In the genomic region with DNA sequence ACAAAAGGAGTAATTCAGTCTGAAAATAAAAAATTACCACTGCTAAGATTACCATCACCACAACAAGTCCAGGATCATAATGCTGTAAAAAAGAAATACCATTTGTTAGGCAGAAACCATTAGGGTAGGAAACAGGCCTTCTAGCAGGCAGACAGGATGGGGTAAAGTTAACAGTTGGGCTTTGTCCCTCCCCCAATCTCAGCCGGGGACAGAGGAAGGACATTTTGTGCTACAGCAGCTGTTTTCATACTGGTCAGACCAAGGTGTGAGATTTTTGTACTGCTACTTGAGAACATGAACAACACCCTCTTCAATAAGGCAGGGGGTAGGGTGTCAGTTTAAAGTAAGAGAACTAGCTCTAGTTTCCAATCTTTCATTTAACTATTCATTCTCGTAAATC, we compare ENCODE assay signal across 3 cellular contexts.
TF ChIP-seq lines count a peak whose summit lies in the region.

No MANE protein-coding gene starts in this region.

TF ChIP-seq in liver, 16 proteins besides CTCF, POLR2A, EP300 and RAD21:
- TF ChIP-seq FOXA2 (IDR thresholded peaks at IDR 0.05) (no peak), SP1 (IDR thresholded peaks at IDR 0.05) (peak; percentile 37), JUND (IDR thresholded peaks at IDR 0.05) (no peak), YY1 (IDR thresholded peaks at IDR 0.05) (no peak)
TF ChIP-seq in liver: peak in this region for 1.

TF ChIP-seq in HepG2, 621 proteins besides CTCF, POLR2A, EP300 and RAD21:
- TF ChIP-seq, protein P1, sequence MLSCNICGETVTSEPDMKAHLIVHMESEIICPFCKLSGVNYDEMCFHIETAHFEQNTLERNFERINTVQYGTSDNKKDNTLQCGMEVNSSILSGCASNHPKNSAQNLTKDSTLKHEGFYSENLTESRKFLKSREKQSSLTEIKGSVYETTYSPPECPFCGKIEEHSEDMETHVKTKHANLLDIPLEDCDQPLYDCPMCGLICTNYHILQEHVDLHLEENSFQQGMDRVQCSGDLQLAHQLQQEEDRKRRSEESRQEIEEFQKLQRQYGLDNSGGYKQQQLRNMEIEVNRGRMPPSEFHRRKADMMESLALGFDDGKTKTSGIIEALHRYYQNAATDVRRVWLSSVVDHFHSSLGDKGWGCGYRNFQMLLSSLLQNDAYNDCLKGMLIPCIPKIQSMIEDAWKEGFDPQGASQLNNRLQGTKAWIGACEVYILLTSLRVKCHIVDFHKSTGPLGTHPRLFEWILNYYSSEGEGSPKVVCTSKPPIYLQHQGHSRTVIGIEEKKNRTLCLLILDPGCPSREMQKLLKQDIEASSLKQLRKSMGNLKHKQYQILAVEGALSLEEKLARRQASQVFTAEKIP (CRISPR knock-in tag; IDR thresholded peaks at IDR 0.05; ENCODE audit: borderline replicate concordance), result no peak

TF ChIP-seq in K562, 482 proteins besides CTCF, POLR2A, EP300 and RAD21:
- TF ChIP-seq, protein P2, sequence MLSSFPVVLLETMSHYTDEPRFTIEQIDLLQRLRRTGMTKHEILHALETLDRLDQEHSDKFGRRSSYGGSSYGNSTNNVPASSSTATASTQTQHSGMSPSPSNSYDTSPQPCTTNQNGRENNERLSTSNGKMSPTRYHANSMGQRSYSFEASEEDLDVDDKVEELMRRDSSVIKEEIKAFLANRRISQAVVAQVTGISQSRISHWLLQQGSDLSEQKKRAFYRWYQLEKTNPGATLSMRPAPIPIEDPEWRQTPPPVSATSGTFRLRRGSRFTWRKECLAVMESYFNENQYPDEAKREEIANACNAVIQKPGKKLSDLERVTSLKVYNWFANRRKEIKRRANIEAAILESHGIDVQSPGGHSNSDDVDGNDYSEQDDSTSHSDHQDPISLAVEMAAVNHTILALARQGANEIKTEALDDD (IDR thresholded peaks at IDR 0.05), result 0 out of 2 replicates have a peak, but pooled peaks have one; percentile 13
- TF ChIP-seq ZNF316 (IDR thresholded peaks at IDR 0.05) (peak; percentile 30; the same call in 1 of the 2 replicates), LEF1 (IDR thresholded peaks at IDR 0.05) (no peak), HNRNPH1 (optimal IDR thresholded peaks at IDR 0.05; ENCODE audit: low read depth, low read length) (no peak), C11orf30 (IDR thresholded peaks at IDR 0.05; ENCODE audit: low read depth) (0 out of 2 replicates have a peak, but pooled peaks have one; percentile 12), YY1 (IDR thresholded peaks at IDR 0.05; ENCODE audit: borderline replicate concordance in 1 of 3, control insufficient read depth in 1 of 3, extremely low read depth in 1 of 3, insufficient read depth in 3 of 3, insufficient read length in 1 of 3, insufficient replicate concordance in 2 of 3, low read depth in 1 of 3, low read length in 2 of 3) (peak in 1 of 3 experiments; percentile 24)
TF ChIP-seq in K562: peak in this region for 4.
